In genomic region chr1:15696956-15697521, GRCh38 we compare ENCODE assay signal across 8 cellular contexts. TPM values are rescaled to one million over a fixed set of nuclear protein-coding genes. Genes with fewer than 3 reads are reported as not detected.
DNase-seq lines count a peak whose midpoint lies in the region; ATAC-seq and TF ChIP-seq lines count a peak whose summit lies in the region.

No MANE protein-coding gene starts in this region.

- peak overlapping the region; percentile 82 for H3K4me3 Mint-ChIP-seq in activated naive CD4-positive, alpha-beta T cell treated with anti-CD3 and anti-CD28 coated beads, Interleukin-2, amount 10 ng/mL, durations not matched to agents 7 days and 5 days

- CTCF ChIA-PET in activated naive CD4-positive, alpha-beta T cell treated with anti-CD3 and anti-CD28 coated beads, Interleukin-2, amount 10 ng/mL, durations not matched to agents 7 days and 5 days (lab: Charles Lee), result interaction anchor here (0.6 to 2.2 kb wide), 4 partner anchors 8 to 66 kb away, joined by 3 to 6 read pairs (median 4); no protein-coding TSS in a partner anchor

- peak overlapping the region; percentile 38 for H3K4me3 ChIP-seq in GM12875 (ENCODE audit: low read depth, low read length)
- H3K4me3 ChIP-seq in breast epithelium, result no peak overlapping the region

- peak; percentile 89 to 92 for DNase-seq in Kasumi-1 (lab: John Stamatoyannopoulos, UW)
- peak; percentile 70 for DNase-seq in activated naive CD4-positive, alpha-beta T cell treated with anti-CD3 and anti-CD28 coated beads, Interleukin-2, amount 10 ng/mL, durations not matched to agents 7 days and 5 days
- DNase-seq in middle frontal gyrus (ENCODE audit: extremely low spot score, low spot score), result peak; percentile 23
- no peak for DNase-seq in NCI-H748 (lab: John Stamatoyannopoulos, UW; ENCODE audit: unreplicated experiment)
- DNase-seq in NCI-H2171 treated with DMSO at 0.1 percent for 48 hours (lab: John Stamatoyannopoulos, UW), result no peak
- DNase-seq in breast epithelium (ENCODE audit: low spot score in 2 of 2), result no peak

- H3K27me3 Mint-ChIP-seq in activated naive CD4-positive, alpha-beta T cell treated with anti-CD3 and anti-CD28 coated beads, Interleukin-2, amount 10 ng/mL, durations not matched to agents 7 days and 5 days, result no peaks in the 10 kb centered on the region

- H3K9me3 Mint-ChIP-seq in activated naive CD4-positive, alpha-beta T cell treated with anti-CD3 and anti-CD28 coated beads, Interleukin-2, amount 10 ng/mL, durations not matched to agents 7 days and 5 days, result no peaks in the 10 kb centered on the region

- peak overlapping the region in 1 of 2 donors; percentile 23 for H3K27ac ChIP-seq in breast epithelium

- no peaks in the 10 kb centered on the region for H3K27me3 ChIP-seq in breast epithelium

- intact Hi-C loops in breast epithelium (cut with DNase I; ENCODE audit: low total_unique reads), result no loop called here

- peak; percentile 92 for ATAC-seq in GM21529 (IDR thresholded peaks at IDR 0.05; ENCODE audit: unreplicated experiment)

- no peaks in the 10 kb centered on the region for H3K9me3 ChIP-seq in breast epithelium

- no peak for TF ChIP-seq POLR2A in breast epithelium (IDR thresholded peaks at IDR 0.05)

- peaks cover 25% of the 10 kb centered on the region for H3K36me3 Mint-ChIP-seq in activated naive CD4-positive, alpha-beta T cell treated with anti-CD3 and anti-CD28 coated beads, Interleukin-2, amount 10 ng/mL, durations not matched to agents 7 days and 5 days

- no peaks in the 10 kb centered on the region for H3K4me1 ChIP-seq in breast epithelium

- H3K4me1 Mint-ChIP-seq in activated naive CD4-positive, alpha-beta T cell treated with anti-CD3 and anti-CD28 coated beads, Interleukin-2, amount 10 ng/mL, durations not matched to agents 7 days and 5 days, result peaks cover 49% of the 10 kb centered on the region

- TF ChIP-seq CTCF in GM12875 (IDR thresholded peaks at IDR 0.05; ENCODE audit: borderline replicate concordance, insufficient read depth, low read depth, low read length) (no peak), breast epithelium (IDR thresholded peaks at IDR 0.05) (no peak)

- peak overlapping the region; percentile 100 for H3K27ac Mint-ChIP-seq in activated naive CD4-positive, alpha-beta T cell treated with anti-CD3 and anti-CD28 coated beads, Interleukin-2, amount 10 ng/mL, durations not matched to agents 7 days and 5 days

- H3K36me3 ChIP-seq in breast epithelium, result no peaks in the 10 kb centered on the region

RNA-seq across cellular contexts. Expression of gene PLEKHM2, which starts 12.9 kb away (rescaled TPM):
- 10 to 100 TPM; 29.7 to 56.5 (median 41.6) TPM for total RNA-seq in breast epithelium

RNA-seq across cellular contexts. Expression of gene SLC25A34, which starts 39.0 kb away (rescaled TPM):
- total RNA-seq in breast epithelium, result 1 to 10 TPM; 1.0 to 1.8 (median 1.3) TPM

RNA-seq across cellular contexts. Expression of gene TMEM82, which starts 45.3 kb away (rescaled TPM):
- total RNA-seq in breast epithelium, result not detected

Comparison
In these comparisons a context has a peak if more than half of its experiments do, and no peak if none do; other contexts are left out.
1. DNase-seq: peak in Kasumi-1 (2 of 2), activated naive CD4-positive, alpha-beta T cell treated with anti-CD3 and anti-CD28 coated beads, Interleukin-2, amount 10 ng/mL, durations not matched to agents 7 days and 5 days (single experiment) and middle frontal gyrus (single experiment); none in NCI-H748 (single experiment), NCI-H2171 treated with DMSO at 0.1 percent for 48 hours (single experiment) and breast epithelium (0 of 2).